In the genomic region with DNA sequence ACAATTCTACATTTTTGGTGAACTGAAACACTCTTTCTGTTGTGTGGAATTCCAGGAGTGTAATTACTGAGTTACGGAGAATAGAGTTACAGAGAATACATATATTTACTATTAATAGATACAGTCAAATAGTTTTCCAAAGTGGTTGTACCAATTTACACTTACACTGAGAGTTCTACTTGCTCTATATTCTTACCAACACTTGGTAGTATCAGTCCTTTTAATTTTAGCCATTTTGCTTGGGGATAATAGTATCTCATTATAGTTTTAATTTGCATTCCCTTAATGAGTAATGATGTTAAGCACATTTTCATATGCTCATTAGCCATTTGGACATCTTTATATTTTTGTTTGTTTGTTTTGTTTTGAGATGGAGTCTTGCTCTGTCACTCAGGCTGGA, we compare ENCODE assay signal across 29 cellular contexts.
"Had no signal": no experiment of that assay in that cellular context is flagged by ENCODE, and none has a peak within 500 bp of the region (broad histone marks: within the 10 kb centered on the region; RNA-seq: fewer than 3 reads in every experiment).

No MANE protein-coding gene starts in this region.

- ATAC-seq: effector memory CD8-positive, alpha-beta T cell; esophagus mucosa; foreskin keratinocyte; gastrocnemius medialis; gastroesophageal sphincter; heart left ventricle; heart right ventricle had no signal

- H3K27me3 Mint-ChIP-seq: dendritic cell treated with granulocyte-macrophage colony-stimulating factor and Interleukin-4, amounts not matched to agents 40 ng/mL and 50 ng/mL, for 4 days; effector memory CD8-positive, alpha-beta T cell had no signal

- H3K27ac ChIP-seq: colonic mucosa, coronary artery, epithelial cell of prostate, esophagus muscularis mucosa, esophagus squamous epithelium, foreskin keratinocyte, gastrocnemius medialis, gastroesophageal sphincter, heart left ventricle had no signal

- DNase-seq: colonic mucosa; cortex of kidney; dermis blood vessel endothelial cell; dorsolateral prefrontal cortex; effector CD4-positive, alpha-beta T cell; effector CD8-positive, alpha-beta T cell; effector memory CD4-positive, alpha-beta T cell; effector memory CD8-positive, alpha-beta T cell; endodermal cell; erythroblast; esophagus squamous epithelium; foreskin fibroblast; foreskin keratinocyte; foreskin melanocyte; gastrocnemius medialis; glutamatergic neuron; head of caudate nucleus; heart left ventricle; heart right ventricle had no signal

- H3K27ac Mint-ChIP-seq: effector memory CD8-positive, alpha-beta T cell; endodermal cell had no signal

- H3K9me3 Mint-ChIP-seq: dendritic cell treated with granulocyte-macrophage colony-stimulating factor and Interleukin-4, amounts not matched to agents 40 ng/mL and 50 ng/mL, for 4 days; effector memory CD8-positive, alpha-beta T cell had no signal

- H3K4me1 Mint-ChIP-seq: endodermal cell had no signal

- H3K4me3 Mint-ChIP-seq: dendritic cell treated with granulocyte-macrophage colony-stimulating factor and Interleukin-4, amounts not matched to agents 40 ng/mL and 50 ng/mL, for 4 days; effector memory CD8-positive, alpha-beta T cell; endodermal cell had no signal

- FAIRE-seq: colon, endometrium, endothelial cell of umbilical vein, frontal cortex had no signal

- H3K4me3 ChIP-seq: colonic mucosa, coronary artery, dorsolateral prefrontal cortex, esophagus muscularis mucosa, esophagus squamous epithelium, gastrocnemius medialis, gastroesophageal sphincter, heart left ventricle, heart right ventricle had no signal

- H3K9me3 ChIP-seq: colonic mucosa, esophagus muscularis mucosa, esophagus squamous epithelium, gastrocnemius medialis, gastroesophageal sphincter had no signal

- H3K4me1 ChIP-seq: colonic mucosa, esophagus muscularis mucosa, gastrocnemius medialis, gastroesophageal sphincter had no signal

- H3K27me3 ChIP-seq: colonic mucosa, dorsolateral prefrontal cortex, esophagus muscularis mucosa, esophagus squamous epithelium, foreskin keratinocyte, gastrocnemius medialis, gastroesophageal sphincter, heart left ventricle, heart right ventricle had no signal
